Comparison of ENCODE assay signal across 13 cellular contexts in genomic region chr2:234939576-234939975, GRCh38. TPM values are rescaled to one million over a fixed set of nuclear protein-coding genes. Genes with fewer than 3 reads are reported as not detected.
DNase-seq lines count a peak whose midpoint lies in the region; ATAC-seq and TF ChIP-seq lines count a peak whose summit lies in the region.
"Had no signal": no experiment of that assay in that cellular context is flagged by ENCODE, and none has a peak within 500 bp of the region (broad histone marks: within the 10 kb centered on the region; RNA-seq: fewer than 3 reads in every experiment).

No MANE protein-coding gene starts in this region.

- no peaks in the 10 kb centered on the region for H3K36me3 ChIP-seq in mesenchymal stem cell (ENCODE audit: control insufficient read depth in 1 of 2, insufficient read depth in 2 of 2, low read depth in 1 of 2, low read length in 2 of 2)

- H2BK15ac ChIP-seq in mesenchymal stem cell (ENCODE audit: low read depth, poor library complexity, severe bottlenecking): peak overlapping the region; percentile 65

- H2BK12ac ChIP-seq in mesenchymal stem cell (ENCODE audit: low read length in 2 of 2): no peak overlapping the region

- H3K4ac ChIP-seq in mesenchymal stem cell (ENCODE audit: low read depth in 1 of 2, low read length in 2 of 2): no peak overlapping the region

- H3K9ac ChIP-seq in mesenchymal stem cell (ENCODE audit: low read length): no peak overlapping the region

- H3K18ac ChIP-seq in mesenchymal stem cell (ENCODE audit: low read depth in 1 of 2, low read length in 2 of 2): no peak overlapping the region

- H3K27me3 ChIP-seq in mesenchymal stem cell (ENCODE audit: control insufficient read depth in 1 of 2, insufficient read depth in 1 of 2, low read length in 2 of 2): peaks cover 0 to 45% of the 10 kb centered on the region in 2 experiments

- no peak overlapping the region for H3K14ac ChIP-seq in mesenchymal stem cell (ENCODE audit: low read length in 2 of 2)

- peaks cover 5% of the 10 kb centered on the region for H3K9me3 ChIP-seq in mesenchymal stem cell (ENCODE audit: control insufficient read depth, low read length)

- no peak overlapping the region for H2AFZ ChIP-seq in mesenchymal stem cell (ENCODE audit: low read depth, low read length)

- H2BK5ac ChIP-seq in mesenchymal stem cell (ENCODE audit: low read depth, low read length, poor library complexity, severe bottlenecking): no peak overlapping the region

- H3K4me3 ChIP-seq in mesenchymal stem cell (ENCODE audit: insufficient read depth in 1 of 2, low read depth in 1 of 2, low read length in 2 of 2): no peak overlapping the region

- H4K91ac ChIP-seq in mesenchymal stem cell (ENCODE audit: low read length): no peak overlapping the region

- no peak overlapping the region for H3K27ac ChIP-seq in mesenchymal stem cell (ENCODE audit: low read length, poor library complexity, severe bottlenecking)
- H3K27ac ChIP-seq: 22Rv1 had no signal

- DNase-seq in SIG-M5 treated with dmso at 0.1 percent for 504 hours (lab: John Stamatoyannopoulos, UW; ENCODE audit: unreplicated experiment) (peak; percentile 1), SIG-M5 (lab: John Stamatoyannopoulos, UW) (no peak), mesenchymal stem cell (no peak), NCI-H187 treated with DMSO at 0.1 percent for 48 hours (lab: John Stamatoyannopoulos, UW) (no peak), COLO829 (ENCODE audit: low spot score) (no peak), NCI-H526 (lab: John Stamatoyannopoulos, UW) (no peak)
- DNase-seq: CD4-positive, alpha-beta T cell; DMS79; EL; KG1 had no signal

- WGBS in mesenchymal stem cell: 89% methylated on average over 4 of the region's 4 CpGs

- H3K79me1 ChIP-seq in mesenchymal stem cell (replicated peaks; ENCODE audit: low read length, poor library complexity, severe bottlenecking): no peaks in the 10 kb centered on the region

- no peak overlapping the region for H3K4me2 ChIP-seq in mesenchymal stem cell (ENCODE audit: low read length, poor library complexity, severe bottlenecking)

- no peak overlapping the region for H4K8ac ChIP-seq in mesenchymal stem cell (ENCODE audit: low read length)

- no peak overlapping the region for H3K23ac ChIP-seq in mesenchymal stem cell (ENCODE audit: low read length in 2 of 2)

- no peak overlapping the region for H2BK120ac ChIP-seq in mesenchymal stem cell (ENCODE audit: low read depth, low read length)

- ATAC-seq in SK-N-SH treated with all-trans-retinoic acid at 6 μM for 48 hours: peak; percentile 19; the same call in 2 of the 3 replicates
- ATAC-seq: HCT116 had no signal

- no peak overlapping the region for H2AK5ac ChIP-seq in mesenchymal stem cell (ENCODE audit: low read length, severe bottlenecking)

- H3K4me1 ChIP-seq in mesenchymal stem cell (ENCODE audit: control insufficient read depth, insufficient read depth, low read depth, low read length): no peaks in the 10 kb centered on the region

TF ChIP-seq in SK-N-SH treated with all-trans-retinoic acid at 6 μM for 48 hours, 23 proteins besides CTCF, POLR2A, EP300 and RAD21:
- TF ChIP-seq ZNF565 (CRISPR knock-in tag; conservative IDR thresholded peaks at IDR 0.05; ENCODE audit: low read depth) (no peak), CSDC2 (CRISPR knock-in tag; IDR thresholded peaks at IDR 0.05) (no peak), GLIS3 (CRISPR knock-in tag; IDR thresholded peaks at IDR 0.05) (no peak), BACH2 (CRISPR knock-in tag; IDR thresholded peaks at IDR 0.05; ENCODE audit: borderline replicate concordance) (no peak), SNAI2 (CRISPR knock-in tag; IDR thresholded peaks at IDR 0.05) (no peak), RARB (CRISPR knock-in tag; IDR thresholded peaks at IDR 0.05) (no peak), CSRNP3 (CRISPR knock-in tag; IDR thresholded peaks at IDR 0.05) (no peak), ARNTL (CRISPR knock-in tag; IDR thresholded peaks at IDR 0.05; ENCODE audit: borderline replicate concordance, low read depth) (no peak)

RNA-seq across cellular contexts. Expression of gene SH3BP4, which starts 12.2 kb away (rescaled TPM):
- 48.8 TPM for polyA plus RNA-seq in mesenchymal stem cell (2013, experiment 1 of 2)
- 47.7 TPM for polyA plus RNA-seq in mesenchymal stem cell (2013, experiment 2 of 2)
